In the genomic region with DNA sequence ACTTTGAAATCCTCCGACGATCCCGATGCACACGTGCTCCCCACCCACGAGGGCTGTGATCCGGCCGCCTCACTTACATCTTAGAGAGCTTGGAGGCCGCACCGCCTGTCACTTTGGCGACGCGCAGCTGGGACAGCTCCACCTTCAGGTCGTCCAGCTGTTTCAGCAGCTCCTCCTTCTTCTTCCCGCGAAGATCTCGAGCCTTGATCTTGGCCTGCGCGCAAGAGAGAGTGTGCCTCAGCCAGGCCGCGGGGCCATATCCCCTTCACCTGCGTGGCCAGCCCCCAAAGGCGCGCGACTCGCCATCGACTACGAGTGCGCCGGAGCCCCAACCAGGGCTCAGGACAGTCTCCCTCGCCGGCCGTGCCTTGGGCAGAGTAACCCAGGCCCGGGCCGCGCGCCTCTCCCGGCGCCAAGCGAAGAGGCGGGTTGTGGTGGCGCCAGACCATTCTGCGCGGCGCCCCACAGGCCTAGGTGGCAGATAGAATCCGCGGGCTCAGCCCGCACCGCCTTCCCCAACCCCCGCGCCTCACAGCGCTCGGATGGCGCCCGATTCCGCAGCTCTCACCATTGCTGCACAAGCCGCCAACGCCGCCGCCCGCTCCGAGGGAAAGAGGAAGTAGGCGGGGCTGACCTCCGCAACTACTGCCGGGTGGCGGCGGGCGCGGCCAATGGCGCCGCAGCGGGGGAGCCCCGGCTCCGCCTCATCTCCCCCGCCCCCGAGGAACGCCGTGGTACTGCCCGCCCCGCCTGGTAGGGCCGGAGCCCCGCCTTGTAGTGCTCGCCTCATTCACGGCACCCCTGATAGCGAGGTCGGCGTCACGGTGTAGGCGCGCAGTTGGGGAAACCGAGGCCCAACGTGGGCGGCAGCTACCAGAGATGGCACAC, we compare ENCODE assay signal across 1 cellular context.
TF ChIP-seq lines count a peak whose summit lies in the region.

A gene (plus strand): TSS at position 789 of the 888 bp plus-strand sequence. CDS start 7,161 bp downstream, outside the sequence.
A gene (minus strand): TSS at position 616 of the 888 bp plus-strand sequence. CDS start 45 bp downstream, at position 571.

TF ChIP-seq in HepG2, 621 proteins besides CTCF, POLR2A, EP300 and RAD21 (continued from another document and continues in another):
- TF ChIP-seq, protein P1, sequence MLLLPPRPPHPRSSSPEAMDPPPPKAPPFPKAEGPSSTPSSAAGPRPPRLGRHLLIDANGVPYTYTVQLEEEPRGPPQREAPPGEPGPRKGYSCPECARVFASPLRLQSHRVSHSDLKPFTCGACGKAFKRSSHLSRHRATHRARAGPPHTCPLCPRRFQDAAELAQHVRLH (CRISPR knock-in tag; IDR thresholded peaks at IDR 0.05; ENCODE audit: borderline replicate concordance, low read depth) = peak; percentile 23; the same call in 1 of the 2 replicates
- TF ChIP-seq ZNF264 (CRISPR knock-in tag; IDR thresholded peaks at IDR 0.05) (peak; percentile 76), HNRNPLL (IDR thresholded peaks at IDR 0.05; ENCODE audit: low read depth, low read length, poor library complexity, severe bottlenecking) (peak; percentile 35), SALL1 (CRISPR knock-in tag; IDR thresholded peaks at IDR 0.05) (peak; percentile 81), ZBTB1 (CRISPR knock-in tag; IDR thresholded peaks at IDR 0.05; ENCODE audit: borderline replicate concordance) (no peak), TOPORS (CRISPR knock-in tag; IDR thresholded peaks at IDR 0.05) (no peak), FOXM1 (CRISPR knock-in tag; IDR thresholded peaks at IDR 0.05) (no peak), ZNF816 (CRISPR knock-in tag; IDR thresholded peaks at IDR 0.05; ENCODE audit: borderline replicate concordance) (peak; percentile 58), KDM2A (CRISPR knock-in tag; IDR thresholded peaks at IDR 0.05; ENCODE audit: borderline replicate concordance, low read depth) (peak; percentile 81), ZNF256 (CRISPR knock-in tag; conservative IDR thresholded peaks at IDR 0.05) (peak; percentile 18; the same call in 1 of the 2 replicates), EED (CRISPR knock-in tag; IDR thresholded peaks at IDR 0.05) (peak; percentile 82), ZNF678 (CRISPR knock-in tag; IDR thresholded peaks at IDR 0.05) (no peak), GATA4 (IDR thresholded peaks at IDR 0.05; ENCODE audit: borderline replicate concordance, low read depth) (peak; percentile 29; the same call in 1 of the 2 replicates), ZBTB38 (CRISPR knock-in tag; IDR thresholded peaks at IDR 0.05) (peak; percentile 32), RFX5 (IDR thresholded peaks at IDR 0.05; ENCODE audit: low read depth, low read length) (no peak), ZNF652 (CRISPR knock-in tag; IDR thresholded peaks at IDR 0.05; ENCODE audit: borderline replicate concordance, low read depth) (no peak), NRL (CRISPR knock-in tag; IDR thresholded peaks at IDR 0.05; ENCODE audit: borderline replicate concordance) (peak; percentile 52; the same call in 1 of the 2 replicates), RORA (CRISPR knock-in tag; IDR thresholded peaks at IDR 0.05) (no peak), ZNF607 (CRISPR knock-in tag; IDR thresholded peaks at IDR 0.05; ENCODE audit: borderline replicate concordance) (peak; percentile 56; the same call in 1 of the 2 replicates), NKX3-1 (CRISPR knock-in tag; IDR thresholded peaks at IDR 0.05) (peak; percentile 90; the same call in 1 of the 2 replicates), ZNF451 (CRISPR knock-in tag; IDR thresholded peaks at IDR 0.05) (0 out of 2 replicates have a peak, but pooled peaks have one; percentile 19), ZNF180 (CRISPR knock-in tag; IDR thresholded peaks at IDR 0.05; ENCODE audit: borderline replicate concordance, low read depth) (peak; percentile 53; the same call in 1 of the 2 replicates), ZNF777 (CRISPR knock-in tag; IDR thresholded peaks at IDR 0.05) (peak; percentile 73; the same call in 1 of the 2 replicates), YY1 (IDR thresholded peaks at IDR 0.05; ENCODE audit: insufficient read depth, insufficient replicate concordance, low read depth, low read length) (peak; percentile 84), ZMYM2 (CRISPR knock-in tag; IDR thresholded peaks at IDR 0.05) (0 out of 2 replicates have a peak, but pooled peaks have one; percentile 36), ZNF484 (CRISPR knock-in tag; IDR thresholded peaks at IDR 0.05; ENCODE audit: borderline replicate concordance, low read depth) (no peak; the same call in 1 of the 2 replicates), CHCHD3 (CRISPR knock-in tag; IDR thresholded peaks at IDR 0.05) (peak; percentile 84), TP53 (CRISPR knock-in tag; conservative IDR thresholded peaks at IDR 0.05) (peak; percentile 56), NCOA5 (CRISPR knock-in tag; IDR thresholded peaks at IDR 0.05) (no peak), CEBPG (CRISPR knock-in tag; IDR thresholded peaks at IDR 0.05) (no peak), SRY (CRISPR knock-in tag; IDR thresholded peaks at IDR 0.05) (peak; percentile 94; the same call in 1 of the 2 replicates), ELF1 (CRISPR knock-in tag; IDR thresholded peaks at IDR 0.05) (peak; percentile 85), ZNF766 (CRISPR knock-in tag; IDR thresholded peaks at IDR 0.05; ENCODE audit: borderline replicate concordance) (0 out of 2 replicates have a peak, but pooled peaks have one; percentile 25)
- TF ChIP-seq, protein P2, sequence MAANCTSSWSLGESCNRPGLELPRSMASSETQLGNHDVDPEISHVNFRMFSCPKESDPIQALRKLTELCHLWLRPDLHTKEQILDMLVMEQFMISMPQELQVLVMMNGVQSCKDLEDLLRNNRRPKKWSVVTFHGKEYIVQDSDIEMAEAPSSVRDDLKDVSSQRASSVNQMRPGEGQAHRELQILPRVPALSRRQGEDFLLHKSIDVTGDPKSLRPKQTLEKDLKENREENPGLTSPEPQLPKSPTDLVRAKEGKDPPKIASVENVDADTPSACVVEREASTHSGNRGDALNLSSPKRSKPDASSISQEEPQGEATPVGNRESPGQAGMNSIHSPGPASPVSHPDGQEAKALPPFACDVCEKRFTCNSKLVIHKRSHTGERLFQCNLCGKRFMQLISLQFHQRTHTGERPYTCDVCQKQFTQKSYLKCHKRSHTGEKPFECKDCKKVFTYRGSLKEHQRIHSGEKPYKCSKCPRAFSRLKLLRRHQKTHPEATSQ (CRISPR knock-in tag; IDR thresholded peaks at IDR 0.05; ENCODE audit: borderline replicate concordance) = no peak
- TF ChIP-seq, protein P3, sequence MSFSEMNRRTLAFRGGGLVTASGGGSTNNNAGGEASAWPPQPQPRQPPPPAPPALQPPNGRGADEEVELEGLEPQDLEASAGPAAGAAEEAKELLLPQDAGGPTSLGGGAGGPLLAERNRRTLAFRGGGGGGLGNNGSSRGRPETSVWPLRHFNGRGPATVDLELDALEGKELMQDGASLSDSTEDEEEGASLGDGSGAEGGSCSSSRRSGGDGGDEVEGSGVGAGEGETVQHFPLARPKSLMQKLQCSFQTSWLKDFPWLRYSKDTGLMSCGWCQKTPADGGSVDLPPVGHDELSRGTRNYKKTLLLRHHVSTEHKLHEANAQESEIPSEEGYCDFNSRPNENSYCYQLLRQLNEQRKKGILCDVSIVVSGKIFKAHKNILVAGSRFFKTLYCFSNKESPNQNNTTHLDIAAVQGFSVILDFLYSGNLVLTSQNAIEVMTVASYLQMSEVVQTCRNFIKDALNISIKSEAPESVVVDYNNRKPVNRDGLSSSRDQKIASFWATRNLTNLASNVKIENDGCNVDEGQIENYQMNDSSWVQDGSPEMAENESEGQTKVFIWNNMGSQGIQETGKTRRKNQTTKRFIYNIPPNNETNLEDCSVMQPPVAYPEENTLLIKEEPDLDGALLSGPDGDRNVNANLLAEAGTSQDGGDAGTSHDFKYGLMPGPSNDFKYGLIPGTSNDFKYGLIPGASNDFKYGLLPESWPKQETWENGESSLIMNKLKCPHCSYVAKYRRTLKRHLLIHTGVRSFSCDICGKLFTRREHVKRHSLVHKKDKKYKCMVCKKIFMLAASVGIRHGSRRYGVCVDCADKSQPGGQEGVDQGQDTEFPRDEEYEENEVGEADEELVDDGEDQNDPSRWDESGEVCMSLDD (CRISPR knock-in tag; IDR thresholded peaks at IDR 0.05; ENCODE audit: borderline replicate concordance) = peak; percentile 84
- TF ChIP-seq, protein P4, sequence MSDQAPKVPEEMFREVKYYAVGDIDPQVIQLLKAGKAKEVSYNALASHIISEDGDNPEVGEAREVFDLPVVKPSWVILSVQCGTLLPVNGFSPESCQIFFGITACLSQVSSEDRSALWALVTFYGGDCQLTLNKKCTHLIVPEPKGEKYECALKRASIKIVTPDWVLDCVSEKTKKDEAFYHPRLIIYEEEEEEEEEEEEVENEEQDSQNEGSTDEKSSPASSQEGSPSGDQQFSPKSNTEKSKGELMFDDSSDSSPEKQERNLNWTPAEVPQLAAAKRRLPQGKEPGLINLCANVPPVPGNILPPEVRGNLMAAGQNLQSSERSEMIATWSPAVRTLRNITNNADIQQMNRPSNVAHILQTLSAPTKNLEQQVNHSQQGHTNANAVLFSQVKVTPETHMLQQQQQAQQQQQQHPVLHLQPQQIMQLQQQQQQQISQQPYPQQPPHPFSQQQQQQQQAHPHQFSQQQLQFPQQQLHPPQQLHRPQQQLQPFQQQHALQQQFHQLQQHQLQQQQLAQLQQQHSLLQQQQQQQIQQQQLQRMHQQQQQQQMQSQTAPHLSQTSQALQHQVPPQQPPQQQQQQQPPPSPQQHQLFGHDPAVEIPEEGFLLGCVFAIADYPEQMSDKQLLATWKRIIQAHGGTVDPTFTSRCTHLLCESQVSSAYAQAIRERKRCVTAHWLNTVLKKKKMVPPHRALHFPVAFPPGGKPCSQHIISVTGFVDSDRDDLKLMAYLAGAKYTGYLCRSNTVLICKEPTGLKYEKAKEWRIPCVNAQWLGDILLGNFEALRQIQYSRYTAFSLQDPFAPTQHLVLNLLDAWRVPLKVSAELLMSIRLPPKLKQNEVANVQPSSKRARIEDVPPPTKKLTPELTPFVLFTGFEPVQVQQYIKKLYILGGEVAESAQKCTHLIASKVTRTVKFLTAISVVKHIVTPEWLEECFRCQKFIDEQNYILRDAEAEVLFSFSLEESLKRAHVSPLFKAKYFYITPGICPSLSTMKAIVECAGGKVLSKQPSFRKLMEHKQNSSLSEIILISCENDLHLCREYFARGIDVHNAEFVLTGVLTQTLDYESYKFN (CRISPR knock-in tag; conservative IDR thresholded peaks at IDR 0.05) = peak; percentile 49; the same call in 1 of the 2 replicates
- TF ChIP-seq, protein P5, sequence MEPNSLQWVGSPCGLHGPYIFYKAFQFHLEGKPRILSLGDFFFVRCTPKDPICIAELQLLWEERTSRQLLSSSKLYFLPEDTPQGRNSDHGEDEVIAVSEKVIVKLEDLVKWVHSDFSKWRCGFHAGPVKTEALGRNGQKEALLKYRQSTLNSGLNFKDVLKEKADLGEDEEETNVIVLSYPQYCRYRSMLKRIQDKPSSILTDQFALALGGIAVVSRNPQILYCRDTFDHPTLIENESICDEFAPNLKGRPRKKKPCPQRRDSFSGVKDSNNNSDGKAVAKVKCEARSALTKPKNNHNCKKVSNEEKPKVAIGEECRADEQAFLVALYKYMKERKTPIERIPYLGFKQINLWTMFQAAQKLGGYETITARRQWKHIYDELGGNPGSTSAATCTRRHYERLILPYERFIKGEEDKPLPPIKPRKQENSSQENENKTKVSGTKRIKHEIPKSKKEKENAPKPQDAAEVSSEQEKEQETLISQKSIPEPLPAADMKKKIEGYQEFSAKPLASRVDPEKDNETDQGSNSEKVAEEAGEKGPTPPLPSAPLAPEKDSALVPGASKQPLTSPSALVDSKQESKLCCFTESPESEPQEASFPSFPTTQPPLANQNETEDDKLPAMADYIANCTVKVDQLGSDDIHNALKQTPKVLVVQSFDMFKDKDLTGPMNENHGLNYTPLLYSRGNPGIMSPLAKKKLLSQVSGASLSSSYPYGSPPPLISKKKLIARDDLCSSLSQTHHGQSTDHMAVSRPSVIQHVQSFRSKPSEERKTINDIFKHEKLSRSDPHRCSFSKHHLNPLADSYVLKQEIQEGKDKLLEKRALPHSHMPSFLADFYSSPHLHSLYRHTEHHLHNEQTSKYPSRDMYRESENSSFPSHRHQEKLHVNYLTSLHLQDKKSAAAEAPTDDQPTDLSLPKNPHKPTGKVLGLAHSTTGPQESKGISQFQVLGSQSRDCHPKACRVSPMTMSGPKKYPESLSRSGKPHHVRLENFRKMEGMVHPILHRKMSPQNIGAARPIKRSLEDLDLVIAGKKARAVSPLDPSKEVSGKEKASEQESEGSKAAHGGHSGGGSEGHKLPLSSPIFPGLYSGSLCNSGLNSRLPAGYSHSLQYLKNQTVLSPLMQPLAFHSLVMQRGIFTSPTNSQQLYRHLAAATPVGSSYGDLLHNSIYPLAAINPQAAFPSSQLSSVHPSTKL (CRISPR knock-in tag; IDR thresholded peaks at IDR 0.05) = no peak
- TF ChIP-seq, protein P6, sequence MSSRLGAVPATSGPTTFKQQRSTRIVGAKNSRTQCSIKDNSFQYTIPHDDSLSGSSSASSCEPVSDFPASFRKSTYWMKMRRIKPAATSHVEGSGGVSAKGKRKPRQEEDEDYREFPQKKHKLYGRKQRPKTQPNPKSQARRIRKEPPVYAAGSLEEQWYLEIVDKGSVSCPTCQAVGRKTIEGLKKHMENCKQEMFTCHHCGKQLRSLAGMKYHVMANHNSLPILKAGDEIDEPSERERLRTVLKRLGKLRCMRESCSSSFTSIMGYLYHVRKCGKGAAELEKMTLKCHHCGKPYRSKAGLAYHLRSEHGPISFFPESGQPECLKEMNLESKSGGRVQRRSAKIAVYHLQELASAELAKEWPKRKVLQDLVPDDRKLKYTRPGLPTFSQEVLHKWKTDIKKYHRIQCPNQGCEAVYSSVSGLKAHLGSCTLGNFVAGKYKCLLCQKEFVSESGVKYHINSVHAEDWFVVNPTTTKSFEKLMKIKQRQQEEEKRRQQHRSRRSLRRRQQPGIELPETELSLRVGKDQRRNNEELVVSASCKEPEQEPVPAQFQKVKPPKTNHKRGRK (CRISPR knock-in tag; IDR thresholded peaks at IDR 0.05) = no peak
- TF ChIP-seq, protein P7, sequence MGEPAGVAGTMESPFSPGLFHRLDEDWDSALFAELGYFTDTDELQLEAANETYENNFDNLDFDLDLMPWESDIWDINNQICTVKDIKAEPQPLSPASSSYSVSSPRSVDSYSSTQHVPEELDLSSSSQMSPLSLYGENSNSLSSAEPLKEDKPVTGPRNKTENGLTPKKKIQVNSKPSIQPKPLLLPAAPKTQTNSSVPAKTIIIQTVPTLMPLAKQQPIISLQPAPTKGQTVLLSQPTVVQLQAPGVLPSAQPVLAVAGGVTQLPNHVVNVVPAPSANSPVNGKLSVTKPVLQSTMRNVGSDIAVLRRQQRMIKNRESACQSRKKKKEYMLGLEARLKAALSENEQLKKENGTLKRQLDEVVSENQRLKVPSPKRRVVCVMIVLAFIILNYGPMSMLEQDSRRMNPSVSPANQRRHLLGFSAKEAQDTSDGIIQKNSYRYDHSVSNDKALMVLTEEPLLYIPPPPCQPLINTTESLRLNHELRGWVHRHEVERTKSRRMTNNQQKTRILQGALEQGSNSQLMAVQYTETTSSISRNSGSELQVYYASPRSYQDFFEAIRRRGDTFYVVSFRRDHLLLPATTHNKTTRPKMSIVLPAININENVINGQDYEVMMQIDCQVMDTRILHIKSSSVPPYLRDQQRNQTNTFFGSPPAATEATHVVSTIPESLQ (CRISPR knock-in tag; conservative IDR thresholded peaks at IDR 0.05) = peak; percentile 75
- TF ChIP-seq, protein P8, sequence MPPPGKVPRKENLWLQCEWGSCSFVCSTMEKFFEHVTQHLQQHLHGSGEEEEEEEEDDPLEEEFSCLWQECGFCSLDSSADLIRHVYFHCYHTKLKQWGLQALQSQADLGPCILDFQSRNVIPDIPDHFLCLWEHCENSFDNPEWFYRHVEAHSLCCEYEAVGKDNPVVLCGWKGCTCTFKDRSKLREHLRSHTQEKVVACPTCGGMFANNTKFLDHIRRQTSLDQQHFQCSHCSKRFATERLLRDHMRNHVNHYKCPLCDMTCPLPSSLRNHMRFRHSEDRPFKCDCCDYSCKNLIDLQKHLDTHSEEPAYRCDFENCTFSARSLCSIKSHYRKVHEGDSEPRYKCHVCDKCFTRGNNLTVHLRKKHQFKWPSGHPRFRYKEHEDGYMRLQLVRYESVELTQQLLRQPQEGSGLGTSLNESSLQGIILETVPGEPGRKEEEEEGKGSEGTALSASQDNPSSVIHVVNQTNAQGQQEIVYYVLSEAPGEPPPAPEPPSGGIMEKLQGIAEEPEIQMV (CRISPR knock-in tag; IDR thresholded peaks at IDR 0.05; ENCODE audit: low read depth) = 0 out of 2 replicates have a peak, but pooled peaks have one; percentile 49
